Comparison of ENCODE assay signal across 29 cellular contexts in genomic region chr9:101065930-101066329, GRCh38. TPM values are rescaled to one million over a fixed set of nuclear protein-coding genes. Genes with fewer than 3 reads are reported as not detected.
"Had no signal": no experiment of that assay in that cellular context is flagged by ENCODE, and none has a peak within 500 bp of the region (broad histone marks: within the 10 kb centered on the region; RNA-seq: fewer than 3 reads in every experiment).

No MANE protein-coding gene starts in this region.

- H3K9me3 ChIP-seq: stomach, suprapubic skin, testis, thoracic aorta, thyroid gland, tibial artery, tibial nerve, transverse colon, upper lobe of left lung, upper lobe of right lung, uterus, vagina had no signal

- FAIRE-seq: urothelium cell line had no signal

- ATAC-seq: stimulated activated effector memory CD8-positive, alpha-beta T cell treated with anti-CD3 and anti-CD28 coated beads, Interleukin-12 subunit alpha, Interleukin-12 subunit beta, amount 100 ng/mL, for 72 hours; stimulated activated memory B cell treated with anti-CD40 and anti-IgM and Interleukin-4, amounts not matched to agents 10 μg/mL and 1 μg/mL and 100 μg/mL, for 72 hours; stimulated activated naive B cell treated with anti-CD40 and anti-IgM and Interleukin-4, amounts not matched to agents 10 μg/mL and 1 μg/mL and 100 μg/mL, for 72 hours; stimulated activated naive CD8-positive, alpha-beta T cell treated with anti-CD3 and anti-CD28 coated beads, Interleukin-15, amount 100 ng/mL, for 72 hours; stimulated activated naive CD8-positive, alpha-beta T cell treated with anti-CD3 and anti-CD28 coated beads, Interleukin-15, Interleukin-2, amounts not matched to agents 100 U/mL and 50 U/mL, for 24 hours; upper lobe of right lung had no signal

- H3K4me1 ChIP-seq: stomach, suprapubic skin, testis, thyroid gland, tibial artery, tibial nerve, transverse colon, upper lobe of left lung, upper lobe of right lung, uterus, vagina had no signal

- H3K27ac ChIP-seq: stomach, suprapubic skin, testis, thoracic aorta, thyroid gland, tibial artery, tibial nerve, transverse colon, upper lobe of left lung, upper lobe of right lung, uterus, vagina had no signal

- H3K4me3 ChIP-seq: stomach, suprapubic skin, testis, thoracic aorta, thyroid gland, tibial artery, tibial nerve, transverse colon, upper lobe of left lung, upper lobe of right lung, uterus, vagina had no signal

- H3K36me3 ChIP-seq: stomach, suprapubic skin, thoracic aorta, thyroid gland, tibial artery, tibial nerve, transverse colon, upper lobe of left lung, upper lobe of right lung, uterus, vagina had no signal

- H3K27me3 ChIP-seq: stomach, suprapubic skin, testis, thyroid gland, tibial artery, tibial nerve, transverse colon, upper lobe of left lung, upper lobe of right lung, uterus, vagina had no signal

- DNase-seq: stimulated activated CD4-positive, alpha-beta T cell treated with anti-CD3 and anti-CD28 coated beads, Interleukin-2, amount 100 ng/mL, for 48 hours; stimulated activated CD4-positive, alpha-beta T cell treated with anti-CD3 and anti-CD28 coated beads, Interleukin-4, amount 100 ng/mL, for 1 hour; stimulated activated CD4-positive, alpha-beta T cell treated with anti-CD3 and anti-CD28 coated beads, Interleukin-4, amount 100 ng/mL, for 24 hours; stimulated activated CD4-positive, alpha-beta T cell treated with anti-CD3 and anti-CD28 coated beads, Interleukin-4, amount 100 ng/mL, for 4 hours; stimulated activated CD8-positive, alpha-beta memory T cell treated with anti-CD3 and anti-CD28 coated beads, Interleukin-4, amount 100 ng/mL, for 48 hours; stimulated activated naive B cell treated with anti-CD40 and anti-IgM and Interleukin-4, amounts not matched to agents 10 μg/mL and 1 μg/mL and 100 μg/mL, for 72 hours; stimulated activated naive CD4-positive, alpha-beta T cell; stimulated activated naive CD4-positive, alpha-beta T cell treated with Interleukin-2 at 50 U/mL for 16 hours; stimulated activated naive CD8-positive, alpha-beta T cell treated with anti-CD3 and anti-CD28 coated beads, Interleukin-15, amount 100 ng/mL, for 72 hours; stimulated activated naive CD8-positive, alpha-beta T cell treated with anti-CD3 and anti-CD28 coated beads, Interleukin-15, Interleukin-2, amounts not matched to agents 100 U/mL and 50 U/mL, for 24 hours; stomach; substantia nigra; testis; thyroid gland; tibial artery; transverse colon; trophoblast cell; upper lobe of left lung; upper lobe of right lung; uterus had no signal

RNA-seq across cellular contexts. Expression of gene PLPPR1, which starts 37.4 kb away (rescaled TPM):
- total RNA-seq: subcutaneous adipose tissue, thoracic aorta, ureter, vagina had no signal
